ENCODE assay signal across 17 cellular contexts in genomic region chrX:153800177-153800722, GRCh38. TPM values are rescaled to one million over a fixed set of nuclear protein-coding genes. Genes with fewer than 3 reads are reported as not detected.
"Had no signal": no experiment of that assay in that cellular context is flagged by ENCODE, and none has a peak within 500 bp of the region (broad histone marks: within the 10 kb centered on the region; RNA-seq: fewer than 3 reads in every experiment).

No MANE protein-coding gene starts in this region.

- H3K27me3 ChIP-seq: brain microvascular endothelial cell, esophagus squamous epithelium, left lung, pancreas had no signal

- DNase-seq: activated CD4-positive, alpha-beta T cell treated with anti-CD3 and anti-CD28 coated beads, Interleukin-2, amount 50 U/mL, for 4 hours; activated CD4-positive, CD25-positive, alpha-beta regulatory T cell treated with anti-CD3 and anti-CD28 coated beads, Interleukin-2, amount 50 U/mL, for 72 hours; activated naive CD4-positive, alpha-beta T cell treated with anti-CD3 and anti-CD28 coated beads, Interleukin-2, amount 50 U/mL, for 16 hours; activated T-cell treated with anti-CD3 and anti-CD28 coated beads, Interleukin-2, amount 50 U/mL, for 1 hour; amniotic stem cell; brain microvascular endothelial cell; cerebellar nuclear complex; esophagus squamous epithelium; foreskin fibroblast; glutamatergic neuron; left lung; pancreas; retina; trophoblast cell had no signal

- FAIRE-seq: pancreas had no signal

- H3K9me3 ChIP-seq: esophagus squamous epithelium, left lung, pancreas had no signal

- H3K4me3 ChIP-seq: esophagus squamous epithelium, left lung, pancreas, skin epidermis had no signal

- H3K36me3 ChIP-seq: pancreas had no signal

- ATAC-seq: left lung had no signal

- H3K27ac ChIP-seq: brain microvascular endothelial cell, esophagus squamous epithelium, left lung, pancreas, skin epidermis had no signal

- H3K4me1 ChIP-seq: pancreas had no signal

RNA-seq across cellular contexts. Expression of gene SRPK3, which starts 19.4 kb away (rescaled TPM):
- total RNA-seq: T-helper 2 cell treated with Interferon-gamma antibody and Interleukin-4, amounts not matched to agents 100 ng/mL and 5 ng/mL, for 36 hours had no signal
- polyA plus RNA-seq: neural cell had no signal
